Comparison of ENCODE assay signal across 8 cellular contexts in the genomic region with DNA sequence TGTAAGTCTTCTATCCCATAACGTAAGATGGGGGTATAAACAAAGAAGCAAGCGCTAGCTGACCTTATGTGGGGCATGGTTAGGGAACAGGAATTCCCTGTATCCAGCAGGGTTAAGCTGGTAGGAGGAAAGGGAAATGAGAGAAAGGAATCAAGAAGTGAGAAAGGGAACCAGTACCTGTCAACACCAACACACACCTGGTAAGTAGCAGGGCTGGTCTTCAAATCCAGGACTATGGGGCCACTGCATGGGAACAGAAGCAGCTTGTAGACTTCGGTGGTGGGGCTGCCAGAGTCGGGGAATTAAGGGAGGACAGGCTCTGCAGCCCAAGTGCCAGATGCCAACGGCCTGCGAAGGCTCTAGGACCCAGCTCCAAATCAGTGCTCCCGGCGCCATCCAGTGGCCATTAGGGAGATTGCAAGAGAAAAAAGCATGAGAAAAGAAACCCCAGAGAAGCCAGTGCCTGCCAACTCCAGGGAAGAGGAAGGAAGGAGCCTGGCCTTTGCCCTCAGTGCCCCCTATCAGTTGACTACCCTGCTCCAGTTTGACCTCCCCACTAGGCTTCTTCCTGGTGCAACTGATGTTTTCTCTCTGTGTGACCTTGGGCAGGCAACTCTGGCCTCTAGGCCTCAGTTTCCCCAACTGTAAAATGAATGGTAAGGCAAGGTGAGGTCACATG. TPM values are rescaled to one million over a fixed set of nuclear protein-coding genes. Genes with fewer than 3 reads are reported as not detected.
A peak's percentile ranks its signal among the peaks of the same experiment; 100 is the strongest.
DNase-seq lines count a peak whose midpoint lies in the region; ATAC-seq and TF ChIP-seq lines count a peak whose summit lies in the region.

No MANE protein-coding gene starts in this region.

- H3K27me3 ChIP-seq in right atrium auricular region = no peaks in the 10 kb centered on the region

- H3K4me3 ChIP-seq in GM12865 (ENCODE audit: low read depth, low read length) = no peak overlapping the region
- no peak overlapping the region for H3K4me3 ChIP-seq in right atrium auricular region

- H3K9me3 ChIP-seq in right atrium auricular region = no peaks in the 10 kb centered on the region

- intact Hi-C loops in sciatic nerve (cut with DNase I) = no loop called here

- peak; percentile 82 for ATAC-seq in sciatic nerve
- no peak for ATAC-seq in GM19395 (IDR thresholded peaks at IDR 0.05; ENCODE audit: unreplicated experiment)
- ATAC-seq in HG03095 (IDR thresholded peaks at IDR 0.05; ENCODE audit: unreplicated experiment) = no peak

- DNase-seq in GM12865 (ENCODE audit: low read depth) (peak; percentile 66), NCI-H146 (lab: John Stamatoyannopoulos, UW) (peak; percentile 66), T-helper 2 cell (peak in 4 of 5 experiments; percentile 17 to 61 (median 46)), amygdala (lab: John Stamatoyannopoulos, UW) (peak in 50 of 56 donors; percentile 3 to 90 (median 48)), right atrium auricular region (ENCODE audit: low spot score) (peak; percentile 84), sciatic nerve (ENCODE audit: low spot score) (peak; percentile 90)

- TF ChIP-seq CTCF in GM12865 (IDR thresholded peaks at IDR 0.05; ENCODE audit: insufficient read depth, low read depth, low read length, missing control alignments) (peak; percentile 81), right atrium auricular region (IDR thresholded peaks at IDR 0.05) (peak; percentile 74 to 92)

- no peak overlapping the region for H3K27ac ChIP-seq in right atrium auricular region

- peaks cover 0 to 12% of the 10 kb centered on the region in 2 donors for H3K4me1 ChIP-seq in right atrium auricular region

- no peaks in the 10 kb centered on the region for H3K36me3 ChIP-seq in right atrium auricular region

RNA-seq across cellular contexts. Expression of a gene that starts 15.8 kb away (rescaled TPM):
- not detected for total RNA-seq in right atrium auricular region
- not detected for total RNA-seq in sciatic nerve

RNA-seq across cellular contexts. Expression of a gene that starts 17.3 kb away (rescaled TPM):
- total RNA-seq in right atrium auricular region (not detected), sciatic nerve (0.22 TPM)

RNA-seq across cellular contexts. Expression of a gene that starts 36.5 kb away (rescaled TPM):
- total RNA-seq in right atrium auricular region (100 to 1,000 TPM in 1 of 2 donors, 10 to 100 TPM in 1; 57.3 to 306 TPM), sciatic nerve (95.5 TPM)

RNA-seq across cellular contexts. Expression of a gene that starts 57.4 kb away (rescaled TPM):
- 10 to 100 TPM; 71.4 to 95.2 TPM for total RNA-seq in right atrium auricular region
- 77.7 TPM for total RNA-seq in sciatic nerve
